Comparison of ENCODE assay signal across 1 cellular context in the genomic region with DNA sequence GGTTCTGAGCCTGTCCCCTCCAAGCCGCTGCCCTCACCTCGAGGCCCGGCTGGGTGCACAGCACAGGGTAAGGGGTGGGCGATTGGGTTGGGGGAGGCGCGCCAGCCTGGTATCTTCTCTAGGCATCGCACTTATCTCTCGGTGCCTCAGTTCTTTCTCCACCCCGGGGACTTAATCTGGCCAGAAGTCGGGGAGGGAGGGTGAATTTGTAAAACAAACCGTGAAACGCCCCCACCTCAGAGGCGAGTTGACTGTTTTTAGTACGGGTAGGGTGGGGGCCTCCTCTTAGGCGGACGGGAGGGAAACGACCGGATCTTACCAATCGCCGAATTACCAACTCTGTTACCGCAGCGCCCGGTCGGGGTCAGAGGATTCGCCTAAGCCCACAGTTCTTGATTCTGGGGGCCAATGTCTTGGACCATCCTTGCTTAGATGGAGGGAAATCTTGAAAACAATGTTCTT.
A peak's percentile ranks its signal among the peaks of the same experiment; 100 is the strongest.
TF ChIP-seq lines count a peak whose summit lies in the region.

No MANE protein-coding gene starts in this region.

TF ChIP-seq in HepG2, 621 proteins besides CTCF, POLR2A, EP300 and RAD21:
- no peak for TF ChIP-seq ZNF761 (CRISPR knock-in tag; conservative IDR thresholded peaks at IDR 0.05)
- no peak for TF ChIP-seq SOX13 (IDR thresholded peaks at IDR 0.05)
- no peak for TF ChIP-seq SOX13 (CRISPR knock-in tag; conservative IDR thresholded peaks at IDR 0.05 in 1 of 2, IDR thresholded peaks at IDR 0.05 in 1 of 2)
- TF ChIP-seq, protein P1, sequence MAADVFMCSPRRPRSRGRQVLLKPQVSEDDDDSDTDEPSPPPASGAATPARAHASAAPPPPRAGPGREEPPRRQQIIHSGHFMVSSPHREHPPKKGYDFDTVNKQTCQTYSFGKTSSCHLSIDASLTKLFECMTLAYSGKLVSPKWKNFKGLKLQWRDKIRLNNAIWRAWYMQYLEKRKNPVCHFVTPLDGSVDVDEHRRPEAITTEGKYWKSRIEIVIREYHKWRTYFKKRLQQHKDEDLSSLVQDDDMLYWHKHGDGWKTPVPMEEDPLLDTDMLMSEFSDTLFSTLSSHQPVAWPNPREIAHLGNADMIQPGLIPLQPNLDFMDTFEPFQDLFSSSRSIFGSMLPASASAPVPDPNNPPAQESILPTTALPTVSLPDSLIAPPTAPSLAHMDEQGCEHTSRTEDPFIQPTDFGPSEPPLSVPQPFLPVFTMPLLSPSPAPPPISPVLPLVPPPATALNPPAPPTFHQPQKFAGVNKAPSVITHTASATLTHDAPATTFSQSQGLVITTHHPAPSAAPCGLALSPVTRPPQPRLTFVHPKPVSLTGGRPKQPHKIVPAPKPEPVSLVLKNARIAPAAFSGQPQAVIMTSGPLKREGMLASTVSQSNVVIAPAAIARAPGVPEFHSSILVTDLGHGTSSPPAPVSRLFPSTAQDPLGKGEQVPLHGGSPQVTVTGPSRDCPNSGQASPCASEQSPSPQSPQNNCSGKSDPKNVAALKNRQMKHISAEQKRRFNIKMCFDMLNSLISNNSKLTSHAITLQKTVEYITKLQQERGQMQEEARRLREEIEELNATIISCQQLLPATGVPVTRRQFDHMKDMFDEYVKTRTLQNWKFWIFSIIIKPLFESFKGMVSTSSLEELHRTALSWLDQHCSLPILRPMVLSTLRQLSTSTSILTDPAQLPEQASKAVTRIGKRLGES (CRISPR knock-in tag; IDR thresholded peaks at IDR 0.05; ENCODE audit: borderline replicate concordance): no peak
- TF ChIP-seq, protein P2, sequence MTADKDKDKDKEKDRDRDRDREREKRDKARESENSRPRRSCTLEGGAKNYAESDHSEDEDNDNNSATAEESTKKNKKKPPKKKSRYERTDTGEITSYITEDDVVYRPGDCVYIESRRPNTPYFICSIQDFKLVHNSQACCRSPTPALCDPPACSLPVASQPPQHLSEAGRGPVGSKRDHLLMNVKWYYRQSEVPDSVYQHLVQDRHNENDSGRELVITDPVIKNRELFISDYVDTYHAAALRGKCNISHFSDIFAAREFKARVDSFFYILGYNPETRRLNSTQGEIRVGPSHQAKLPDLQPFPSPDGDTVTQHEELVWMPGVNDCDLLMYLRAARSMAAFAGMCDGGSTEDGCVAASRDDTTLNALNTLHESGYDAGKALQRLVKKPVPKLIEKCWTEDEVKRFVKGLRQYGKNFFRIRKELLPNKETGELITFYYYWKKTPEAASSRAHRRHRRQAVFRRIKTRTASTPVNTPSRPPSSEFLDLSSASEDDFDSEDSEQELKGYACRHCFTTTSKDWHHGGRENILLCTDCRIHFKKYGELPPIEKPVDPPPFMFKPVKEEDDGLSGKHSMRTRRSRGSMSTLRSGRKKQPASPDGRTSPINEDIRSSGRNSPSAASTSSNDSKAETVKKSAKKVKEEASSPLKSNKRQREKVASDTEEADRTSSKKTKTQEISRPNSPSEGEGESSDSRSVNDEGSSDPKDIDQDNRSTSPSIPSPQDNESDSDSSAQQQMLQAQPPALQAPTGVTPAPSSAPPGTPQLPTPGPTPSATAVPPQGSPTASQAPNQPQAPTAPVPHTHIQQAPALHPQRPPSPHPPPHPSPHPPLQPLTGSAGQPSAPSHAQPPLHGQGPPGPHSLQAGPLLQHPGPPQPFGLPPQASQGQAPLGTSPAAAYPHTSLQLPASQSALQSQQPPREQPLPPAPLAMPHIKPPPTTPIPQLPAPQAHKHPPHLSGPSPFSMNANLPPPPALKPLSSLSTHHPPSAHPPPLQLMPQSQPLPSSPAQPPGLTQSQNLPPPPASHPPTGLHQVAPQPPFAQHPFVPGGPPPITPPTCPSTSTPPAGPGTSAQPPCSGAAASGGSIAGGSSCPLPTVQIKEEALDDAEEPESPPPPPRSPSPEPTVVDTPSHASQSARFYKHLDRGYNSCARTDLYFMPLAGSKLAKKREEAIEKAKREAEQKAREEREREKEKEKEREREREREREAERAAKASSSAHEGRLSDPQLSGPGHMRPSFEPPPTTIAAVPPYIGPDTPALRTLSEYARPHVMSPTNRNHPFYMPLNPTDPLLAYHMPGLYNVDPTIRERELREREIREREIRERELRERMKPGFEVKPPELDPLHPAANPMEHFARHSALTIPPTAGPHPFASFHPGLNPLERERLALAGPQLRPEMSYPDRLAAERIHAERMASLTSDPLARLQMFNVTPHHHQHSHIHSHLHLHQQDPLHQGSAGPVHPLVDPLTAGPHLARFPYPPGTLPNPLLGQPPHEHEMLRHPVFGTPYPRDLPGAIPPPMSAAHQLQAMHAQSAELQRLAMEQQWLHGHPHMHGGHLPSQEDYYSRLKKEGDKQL (CRISPR knock-in tag; IDR thresholded peaks at IDR 0.05; ENCODE audit: low read depth): no peak
- TF ChIP-seq, protein P3, sequence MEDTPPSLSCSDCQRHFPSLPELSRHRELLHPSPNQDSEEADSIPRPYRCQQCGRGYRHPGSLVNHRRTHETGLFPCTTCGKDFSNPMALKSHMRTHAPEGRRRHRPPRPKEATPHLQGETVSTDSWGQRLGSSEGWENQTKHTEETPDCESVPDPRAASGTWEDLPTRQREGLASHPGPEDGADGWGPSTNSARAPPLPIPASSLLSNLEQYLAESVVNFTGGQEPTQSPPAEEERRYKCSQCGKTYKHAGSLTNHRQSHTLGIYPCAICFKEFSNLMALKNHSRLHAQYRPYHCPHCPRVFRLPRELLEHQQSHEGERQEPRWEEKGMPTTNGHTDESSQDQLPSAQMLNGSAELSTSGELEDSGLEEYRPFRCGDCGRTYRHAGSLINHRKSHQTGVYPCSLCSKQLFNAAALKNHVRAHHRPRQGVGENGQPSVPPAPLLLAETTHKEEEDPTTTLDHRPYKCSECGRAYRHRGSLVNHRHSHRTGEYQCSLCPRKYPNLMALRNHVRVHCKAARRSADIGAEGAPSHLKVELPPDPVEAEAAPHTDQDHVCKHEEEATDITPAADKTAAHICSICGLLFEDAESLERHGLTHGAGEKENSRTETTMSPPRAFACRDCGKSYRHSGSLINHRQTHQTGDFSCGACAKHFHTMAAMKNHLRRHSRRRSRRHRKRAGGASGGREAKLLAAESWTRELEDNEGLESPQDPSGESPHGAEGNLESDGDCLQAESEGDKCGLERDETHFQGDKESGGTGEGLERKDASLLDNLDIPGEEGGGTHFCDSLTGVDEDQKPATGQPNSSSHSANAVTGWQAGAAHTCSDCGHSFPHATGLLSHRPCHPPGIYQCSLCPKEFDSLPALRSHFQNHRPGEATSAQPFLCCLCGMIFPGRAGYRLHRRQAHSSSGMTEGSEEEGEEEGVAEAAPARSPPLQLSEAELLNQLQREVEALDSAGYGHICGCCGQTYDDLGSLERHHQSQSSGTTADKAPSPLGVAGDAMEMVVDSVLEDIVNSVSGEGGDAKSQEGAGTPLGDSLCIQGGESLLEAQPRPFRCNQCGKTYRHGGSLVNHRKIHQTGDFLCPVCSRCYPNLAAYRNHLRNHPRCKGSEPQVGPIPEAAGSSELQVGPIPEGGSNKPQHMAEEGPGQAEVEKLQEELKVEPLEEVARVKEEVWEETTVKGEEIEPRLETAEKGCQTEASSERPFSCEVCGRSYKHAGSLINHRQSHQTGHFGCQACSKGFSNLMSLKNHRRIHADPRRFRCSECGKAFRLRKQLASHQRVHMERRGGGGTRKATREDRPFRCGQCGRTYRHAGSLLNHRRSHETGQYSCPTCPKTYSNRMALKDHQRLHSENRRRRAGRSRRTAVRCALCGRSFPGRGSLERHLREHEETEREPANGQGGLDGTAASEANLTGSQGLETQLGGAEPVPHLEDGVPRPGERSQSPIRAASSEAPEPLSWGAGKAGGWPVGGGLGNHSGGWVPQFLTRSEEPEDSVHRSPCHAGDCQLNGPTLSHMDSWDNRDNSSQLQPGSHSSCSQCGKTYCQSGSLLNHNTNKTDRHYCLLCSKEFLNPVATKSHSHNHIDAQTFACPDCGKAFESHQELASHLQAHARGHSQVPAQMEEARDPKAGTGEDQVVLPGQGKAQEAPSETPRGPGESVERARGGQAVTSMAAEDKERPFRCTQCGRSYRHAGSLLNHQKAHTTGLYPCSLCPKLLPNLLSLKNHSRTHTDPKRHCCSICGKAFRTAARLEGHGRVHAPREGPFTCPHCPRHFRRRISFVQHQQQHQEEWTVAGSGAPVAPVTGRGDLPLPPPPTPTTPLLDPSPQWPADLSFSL (CRISPR knock-in tag; IDR thresholded peaks at IDR 0.05): 0 out of 2 replicates have a peak, but pooled peaks have one; percentile 5
- TF ChIP-seq TMF1 (CRISPR knock-in tag; IDR thresholded peaks at IDR 0.05; ENCODE audit: low read depth): no peak
- no peak for TF ChIP-seq ZNF383 (CRISPR knock-in tag; IDR thresholded peaks at IDR 0.05; ENCODE audit: borderline replicate concordance)
- TF ChIP-seq ZNF329 (CRISPR knock-in tag; IDR thresholded peaks at IDR 0.05; ENCODE audit: low read depth): no peak
- TF ChIP-seq ZNF598 (CRISPR knock-in tag; IDR thresholded peaks at IDR 0.05; ENCODE audit: borderline replicate concordance): no peak
- no peak for TF ChIP-seq ZNF781 (CRISPR knock-in tag; IDR thresholded peaks at IDR 0.05; ENCODE audit: borderline replicate concordance, not compliant biosample characterization)
- 0 out of 2 replicates have a peak, but pooled peaks have one; percentile 56 for TF ChIP-seq ZNF790 (CRISPR knock-in tag; IDR thresholded peaks at IDR 0.05; ENCODE audit: borderline replicate concordance)
- no peak for TF ChIP-seq NFKBIZ (CRISPR knock-in tag; IDR thresholded peaks at IDR 0.05)
TF ChIP-seq in HepG2: peak in this region for 2.
